8 cellular contexts compared by ENCODE assay signal in the genomic region with DNA sequence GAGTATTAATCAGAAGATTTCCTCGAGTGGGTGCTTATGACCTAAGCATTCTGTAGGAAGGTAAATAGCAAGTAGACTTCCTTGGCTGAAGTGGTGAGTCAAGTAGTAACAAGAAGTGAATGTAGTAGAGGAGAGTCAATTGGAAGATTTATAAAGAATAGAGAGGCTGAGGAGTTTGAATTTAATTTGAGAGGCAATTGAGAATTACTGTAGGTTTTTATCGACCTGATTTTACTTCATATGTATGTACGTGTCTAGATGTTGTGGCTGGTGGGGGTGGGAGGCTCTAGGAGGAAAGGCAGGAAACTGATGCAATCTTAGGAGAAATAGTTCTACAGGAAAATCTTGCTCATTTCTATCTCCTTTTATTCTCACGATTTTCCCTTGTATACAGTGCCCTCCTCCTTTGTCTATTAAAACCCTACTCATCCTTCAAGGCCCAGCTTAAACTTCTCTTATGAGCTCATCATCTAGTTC. TPM values are rescaled to one million over a fixed set of nuclear protein-coding genes. Genes with fewer than 3 reads are reported as not detected.
DNase-seq lines count a peak whose midpoint lies in the region; ATAC-seq and TF ChIP-seq lines count a peak whose summit lies in the region.

No MANE protein-coding gene starts in this region.

- no peak for TF ChIP-seq RAD21 in IMR-90 (IDR thresholded peaks at IDR 0.05; ENCODE audit: low read length)

- H3K9me3 Mint-ChIP-seq in stimulated activated effector memory CD8-positive, alpha-beta T cell treated with anti-CD3 and anti-CD28 coated beads, Interleukin-12 subunit alpha, Interleukin-12 subunit beta, amount 100 ng/mL, for 72 hours: no peaks in the 10 kb centered on the region

- H3K18ac ChIP-seq in IMR-90 (ENCODE audit: low read depth, low read length): no peak overlapping the region

- H3K4me3 ChIP-seq in AG10803 (ENCODE audit: low read length): no peak overlapping the region; the same call in 1 of the 2 replicates
- no peak overlapping the region for H3K4me3 ChIP-seq in IMR-90 (ENCODE audit: insufficient read depth, low read depth, low read length)
- no peak overlapping the region for H3K4me3 ChIP-seq in breast epithelium
- no peak overlapping the region for H3K4me3 ChIP-seq in H7 (ENCODE audit: insufficient read depth, low read depth, low read length)

- H3K4ac ChIP-seq in IMR-90 (ENCODE audit: low read depth, low read length): no peak overlapping the region

- H3K4me2 ChIP-seq in IMR-90 (ENCODE audit: low read depth, low read length): peak overlapping the region; percentile 50

- H3K36me3 ChIP-seq in IMR-90 (ENCODE audit: control insufficient read depth, insufficient read depth, low read length) (peaks cover 7% of the 10 kb centered on the region), breast epithelium (no peaks in the 10 kb centered on the region), H7 (replicated peaks; ENCODE audit: control insufficient read depth, insufficient read depth, low read length) (no peaks in the 10 kb centered on the region; the same call in none of the 2 replicates)

- peak overlapping the region; percentile 83 for H3K27ac Mint-ChIP-seq in stimulated activated effector memory CD8-positive, alpha-beta T cell treated with anti-CD3 and anti-CD28 coated beads, Interleukin-12 subunit alpha, Interleukin-12 subunit beta, amount 100 ng/mL, for 72 hours

- H2BK120ac ChIP-seq in IMR-90 (ENCODE audit: low read depth, low read length): peak overlapping the region; percentile 36; the same call in 1 of the 2 replicates

- H2AFZ ChIP-seq in IMR-90 (replicated peaks; ENCODE audit: low read length, poor library complexity): no peak overlapping the region

- no CpG with 5 or more reads among the region's 4 CpGs for WGBS in IMR-90 (ENCODE audit: extremely low coverage in 2 of 2, insufficient read length in 1 of 2), 2 experiments

- H4K91ac ChIP-seq in IMR-90 (ENCODE audit: insufficient read depth, low read depth, low read length): no peak overlapping the region; the same call in 1 of the 2 replicates

- intact Hi-C loops in IMR-90 (cut with micrococcal nuclease): loop anchor here (1.0 kb wide), 1 partner anchor 7 kb away; no protein-coding TSS in a partner anchor
- intact Hi-C loops in breast epithelium (cut with DNase I; ENCODE audit: low total_unique reads): no loop called here

- CTCF ChIA-PET in IMR-90 (lab: Yijun Ruan, JAX): no interaction called here

- DNase-seq in AG10803 (ENCODE audit: low read depth): peak; percentile 77
- peak; percentile 75 for DNase-seq in IMR-90
- no peak for DNase-seq in breast epithelium (ENCODE audit: low spot score in 2 of 2)
- no peak for DNase-seq in stimulated activated effector memory CD8-positive, alpha-beta T cell treated with anti-CD3 and anti-CD28 coated beads, Interleukin-12 subunit alpha, Interleukin-12 subunit beta, amount 100 ng/mL, for 72 hours (ENCODE audit: low spot score in 2 of 2)
- DNase-seq in H7: no peak
- no peak for DNase-seq in G401 (ENCODE audit: low spot score)
- DNase-seq in H4 (ENCODE audit: low spot score): no peak

- H2BK5ac ChIP-seq in IMR-90 (ENCODE audit: low read depth, low read length, poor library complexity, severe bottlenecking): peak overlapping the region; percentile 32

- dilution Hi-C loops in IMR-90 (cut with HindIII; ENCODE audit: low sequenced_read_pairs, unreplicated experiment): no loop called here

- no peak overlapping the region for H2BK20ac ChIP-seq in IMR-90 (ENCODE audit: low read depth, low read length)

- H4K20me1 ChIP-seq in IMR-90 (ENCODE audit: insufficient read depth, low read length): peaks cover 70% of the 10 kb centered on the region

- H3K9me1 ChIP-seq in IMR-90 (ENCODE audit: insufficient read depth, low read length): peaks cover 4% of the 10 kb centered on the region; the same call in 1 of the 2 replicates

- POLR2A ChIA-PET in IMR-90 (lab: Charles Lee; ENCODE audit: unreplicated experiment): no interaction called here

- no peak overlapping the region for H2AK9ac ChIP-seq in IMR-90 (replicated peaks; ENCODE audit: low read depth, low read length, poor library complexity)

- no peak overlapping the region for H4K5ac ChIP-seq in IMR-90 (ENCODE audit: low read depth, low read length)

- peak; percentile 24 for ATAC-seq in GM19328 (IDR thresholded peaks at IDR 0.05; ENCODE audit: unreplicated experiment)
- peak; percentile 69 for ATAC-seq in IMR-90 (ENCODE audit: low read depth)
- peak; percentile 70 for ATAC-seq in stimulated activated effector memory CD8-positive, alpha-beta T cell treated with anti-CD3 and anti-CD28 coated beads, Interleukin-12 subunit alpha, Interleukin-12 subunit beta, amount 100 ng/mL, for 72 hours

- H3K27me3 ChIP-seq in IMR-90 (ENCODE audit: control insufficient read depth, insufficient read depth, low read length) (no peaks in the 10 kb centered on the region), breast epithelium (peaks cover 0 to 14% of the 10 kb centered on the region in 2 donors), H7 (ENCODE audit: control insufficient read depth, insufficient read depth, low read length) (no peaks in the 10 kb centered on the region)

- H3K4me1 ChIP-seq in IMR-90 (ENCODE audit: control insufficient read depth, insufficient read depth, low read length) (no peaks in the 10 kb centered on the region; the same call in 1 of the 2 replicates), breast epithelium (no peaks in the 10 kb centered on the region)

- peak overlapping the region; percentile 98 for H3K4me3 Mint-ChIP-seq in stimulated activated effector memory CD8-positive, alpha-beta T cell treated with anti-CD3 and anti-CD28 coated beads, Interleukin-12 subunit alpha, Interleukin-12 subunit beta, amount 100 ng/mL, for 72 hours

- BruUV-seq in IMR-90 (replicated peaks; lab: Mats Ljungman, UMichigan): no TSS peak

- TF ChIP-seq POLR2A in IMR-90 (IDR thresholded peaks at IDR 0.05; ENCODE audit: low read depth, low read length) (no peak), breast epithelium (IDR thresholded peaks at IDR 0.05) (no peak)

- H3K14ac ChIP-seq in IMR-90 (replicated peaks; ENCODE audit: low read depth, low read length): no peak overlapping the region

- no peak overlapping the region; the same call in 1 of the 2 replicates for H3K9ac ChIP-seq in IMR-90 (ENCODE audit: low read depth, low read length)

- peaks cover 6 to 28% of the 10 kb centered on the region in 2 experiments; a peak in 2 of 4 replicates for H3K79me1 ChIP-seq in IMR-90 (ENCODE audit: low read depth in 1 of 2, low read length in 2 of 2)

- H3K27ac ChIP-seq in IMR-90 (ENCODE audit: insufficient read depth, low read length): peak overlapping the region; percentile 61; the same call in 1 of the 2 replicates
- H3K27ac ChIP-seq in breast epithelium: peak overlapping the region; percentile 13 to 17

- TF ChIP-seq CTCF in AG10803 (conservative IDR thresholded peaks at IDR 0.05; ENCODE audit: low read length) (no peak), IMR-90 (conservative IDR thresholded peaks at IDR 0.05; ENCODE audit: low read depth, low read length) (no peak), breast epithelium (IDR thresholded peaks at IDR 0.05) (no peak)

- peaks cover 41% of the 10 kb centered on the region for H3K4me1 Mint-ChIP-seq in stimulated activated effector memory CD8-positive, alpha-beta T cell treated with anti-CD3 and anti-CD28 coated beads, Interleukin-12 subunit alpha, Interleukin-12 subunit beta, amount 100 ng/mL, for 72 hours

- H3K23ac ChIP-seq in IMR-90 (ENCODE audit: low read depth, low read length): peak overlapping the region; percentile 37; the same call in 1 of the 2 replicates

- in situ Hi-C loops in IMR-90 (cut with MboI; ENCODE audit: low sequenced_read_pairs): no loop called here
- in situ Hi-C loops in G401 (cut with HindIII; ENCODE audit: low sequenced_read_pairs): no loop called here

- peak overlapping the region; percentile 12; the same call in 1 of the 2 replicates for H3K56ac ChIP-seq in IMR-90 (ENCODE audit: extremely low read depth, insufficient read depth, low read length)

- H3K36me3 Mint-ChIP-seq in stimulated activated effector memory CD8-positive, alpha-beta T cell treated with anti-CD3 and anti-CD28 coated beads, Interleukin-12 subunit alpha, Interleukin-12 subunit beta, amount 100 ng/mL, for 72 hours: peaks cover 100% of the 10 kb centered on the region

- H4K8ac ChIP-seq in IMR-90 (ENCODE audit: low read depth in 2 of 2, low read length in 2 of 2): no peak overlapping the region

- H3K9me3 ChIP-seq in IMR-90 (ENCODE audit: control insufficient read depth, insufficient read depth, low read length) (no peaks in the 10 kb centered on the region), breast epithelium (no peaks in the 10 kb centered on the region)

- H2BK15ac ChIP-seq in IMR-90 (ENCODE audit: low read depth, low read length): no peak overlapping the region

- H2AK5ac ChIP-seq in IMR-90 (ENCODE audit: low read depth, low read length): no peak overlapping the region

TF ChIP-seq in IMR-90, 13 proteins besides CTCF, POLR2A, EP300 and RAD21:
- TF ChIP-seq NFE2L2 (IDR thresholded peaks at IDR 0.05; ENCODE audit: low read depth, low read length): no peak
- TF ChIP-seq CEBPB (IDR thresholded peaks at IDR 0.05; ENCODE audit: low read depth, low read length): peak; percentile 72

RNA-seq across cellular contexts. Expression of a gene that starts 8.7 kb away (rescaled TPM):
- total RNA-seq in IMR-90 (2012; rRNA removed) (65.0 and 80.7 TPM in 2 replicates), breast epithelium (100 to 1,000 TPM; 169 to 345 (median 214) TPM)
- 96.8 and 113 TPM in 2 replicates for polyA plus RNA-seq in IMR-90 (2012; rRNA removed)
- 11.0 and 20.0 TPM in 2 replicates for polyA plus RNA-seq in IMR-90 (2012; cell fraction: cytosol; rRNA removed)
- polyA plus RNA-seq in IMR-90 (2012; cell fraction: nucleus; rRNA removed; ENCODE audit: low replicate concordance): 296 and 1,795 TPM in 2 replicates
- 74.9 and 88.1 TPM in 2 replicates for total RNA-seq in H7 (2014; rRNA removed; shearing (Covaris generic))
- total RNA-seq in G401 (2014; rRNA removed; shearing (Covaris generic)): 38.2 and 52.8 TPM in 2 replicates
- 36.4 and 42.7 TPM in 2 replicates for total RNA-seq in H4 (2014; rRNA removed; shearing (Covaris generic))

RNA-seq across cellular contexts. Expression of a gene that starts 36.7 kb away (rescaled TPM):
- total RNA-seq in IMR-90 (2012; rRNA removed) (0.83 and 0.90 TPM in 2 replicates), breast epithelium (1 to 10 TPM; 2.3 to 3.0 (median 2.6) TPM)
- polyA plus RNA-seq in IMR-90 (2012; rRNA removed): 0.75 and 1.3 TPM in 2 replicates
- polyA plus RNA-seq in IMR-90 (2012; cell fraction: cytosol; rRNA removed): 0.25 and 0.29 TPM in 2 replicates
- 2.3 and 9.8 TPM in 2 replicates for polyA plus RNA-seq in IMR-90 (2012; cell fraction: nucleus; rRNA removed; ENCODE audit: low replicate concordance)
- total RNA-seq in H7 (2014; rRNA removed; shearing (Covaris generic)): 0.55 and 1.1 TPM in 2 replicates
- 1.0 and 3.2 TPM in 2 replicates for total RNA-seq in G401 (2014; rRNA removed; shearing (Covaris generic))
- total RNA-seq in H4 (2014; rRNA removed; shearing (Covaris generic)): 1.0 and 1.2 TPM in 2 replicates

Comparison
In these comparisons a context has a peak if more than half of its experiments do, and no peak if none do; other contexts are left out.
1. DNase-seq: peak in AG10803 (single experiment) and IMR-90 (single experiment); none in breast epithelium (0 of 2), stimulated activated effector memory CD8-positive, alpha-beta T cell treated with anti-CD3 and anti-CD28 coated beads, Interleukin-12 subunit alpha, Interleukin-12 subunit beta, amount 100 ng/mL, for 72 hours (0 of 2), H7 (single experiment), G401 (single experiment) and H4 (single experiment).
2. Peak in every context shown above with its lines, with median percentiles within 50 percentile points of each other: ATAC-seq.